Comparison of ENCODE assay signal across 1 cellular context in the genomic region with DNA sequence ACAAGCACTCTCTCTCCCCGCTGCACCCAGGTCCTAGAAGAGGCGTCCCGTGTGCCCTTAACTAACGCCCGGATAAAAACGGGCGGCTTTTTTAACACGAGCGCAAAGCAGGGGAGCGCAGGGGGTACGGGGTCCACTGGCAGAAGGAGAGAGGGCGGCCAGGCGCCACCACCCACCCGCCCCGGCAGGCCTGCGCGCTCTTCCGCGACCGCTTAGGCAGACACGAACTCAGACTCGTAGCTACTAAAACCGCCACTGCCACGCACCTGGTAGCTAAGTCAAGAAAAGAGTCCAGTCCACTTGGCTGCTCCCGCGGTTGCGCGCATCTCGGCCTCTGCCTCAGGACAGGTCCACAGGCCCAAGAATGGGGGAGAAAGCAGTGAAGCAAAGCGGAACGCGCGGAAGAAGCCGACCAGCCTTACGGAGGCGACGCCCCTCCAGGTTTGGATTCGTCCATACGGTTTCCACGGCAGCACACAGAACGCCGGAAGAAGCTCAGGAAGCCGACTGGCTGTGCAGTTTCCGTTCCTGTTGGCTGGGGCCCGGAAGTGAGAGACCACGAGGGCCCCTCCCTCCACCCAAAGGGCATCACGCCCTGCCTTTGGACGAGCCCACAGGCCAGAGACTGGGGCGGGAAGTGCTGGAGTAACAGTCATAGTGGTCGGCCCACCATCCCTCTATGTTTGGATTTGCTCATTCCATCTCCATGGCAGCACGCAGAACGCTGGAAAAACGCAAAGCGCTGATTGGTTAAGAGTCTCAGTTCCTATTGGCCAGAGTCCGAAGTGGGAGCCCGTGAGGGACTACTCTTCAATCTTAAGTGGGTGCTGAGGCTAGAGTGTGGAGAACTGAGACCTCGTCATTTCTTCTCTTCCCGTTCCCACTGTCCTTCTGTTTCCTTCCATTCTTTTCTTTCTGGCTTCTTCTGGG.
TF ChIP-seq lines count a peak whose summit lies in the region.

A gene (minus strand): TSS at position 354 of the 930 bp plus-strand sequence. CDS start 7,344 bp downstream, outside the sequence.

TF ChIP-seq in K562, 482 proteins besides CTCF, POLR2A, EP300 and RAD21 (continued from another document and continues in another):
- TF ChIP-seq PRMT5 (CRISPR knock-in tag; IDR thresholded peaks at IDR 0.05): no peak
- no peak for TF ChIP-seq DPF2 (IDR thresholded peaks at IDR 0.05)
- TF ChIP-seq ETV5 (CRISPR knock-in tag; IDR thresholded peaks at IDR 0.05; ENCODE audit: low read depth): peak; percentile 81; the same call in 1 of the 2 replicates
- TF ChIP-seq MXI1 (IDR thresholded peaks at IDR 0.05; ENCODE audit: low read depth, low read length): peak; percentile 99
- no peak for TF ChIP-seq PHTF2 (CRISPR knock-in tag; IDR thresholded peaks at IDR 0.05)
- TF ChIP-seq NCOA4 (IDR thresholded peaks at IDR 0.05; ENCODE audit: partially characterized antibody): no peak
- no peak for TF ChIP-seq ZNF316 (IDR thresholded peaks at IDR 0.05)
- no peak for TF ChIP-seq NFRKB (IDR thresholded peaks at IDR 0.05; ENCODE audit: low read depth)
- TF ChIP-seq, protein P1, sequence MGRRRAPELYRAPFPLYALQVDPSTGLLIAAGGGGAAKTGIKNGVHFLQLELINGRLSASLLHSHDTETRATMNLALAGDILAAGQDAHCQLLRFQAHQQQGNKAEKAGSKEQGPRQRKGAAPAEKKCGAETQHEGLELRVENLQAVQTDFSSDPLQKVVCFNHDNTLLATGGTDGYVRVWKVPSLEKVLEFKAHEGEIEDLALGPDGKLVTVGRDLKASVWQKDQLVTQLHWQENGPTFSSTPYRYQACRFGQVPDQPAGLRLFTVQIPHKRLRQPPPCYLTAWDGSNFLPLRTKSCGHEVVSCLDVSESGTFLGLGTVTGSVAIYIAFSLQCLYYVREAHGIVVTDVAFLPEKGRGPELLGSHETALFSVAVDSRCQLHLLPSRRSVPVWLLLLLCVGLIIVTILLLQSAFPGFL (CRISPR knock-in tag; IDR thresholded peaks at IDR 0.05): no peak
- TF ChIP-seq, protein P2, sequence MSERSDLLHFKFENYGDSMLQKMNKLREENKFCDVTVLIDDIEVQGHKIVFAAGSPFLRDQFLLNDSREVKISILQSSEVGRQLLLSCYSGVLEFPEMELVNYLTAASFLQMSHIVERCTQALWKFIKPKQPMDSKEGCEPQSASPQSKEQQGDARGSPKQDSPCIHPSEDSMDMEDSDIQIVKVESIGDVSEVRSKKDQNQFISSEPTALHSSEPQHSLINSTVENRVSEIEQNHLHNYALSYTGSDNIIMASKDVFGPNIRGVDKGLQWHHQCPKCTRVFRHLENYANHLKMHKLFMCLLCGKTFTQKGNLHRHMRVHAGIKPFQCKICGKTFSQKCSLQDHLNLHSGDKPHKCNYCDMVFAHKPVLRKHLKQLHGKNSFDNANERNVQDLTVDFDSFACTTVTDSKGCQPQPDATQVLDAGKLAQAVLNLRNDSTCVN (CRISPR knock-in tag; IDR thresholded peaks at IDR 0.05): no peak
- TF ChIP-seq ELF2 (CRISPR knock-in tag; IDR thresholded peaks at IDR 0.05): peak; percentile 100
- TF ChIP-seq, protein P3, sequence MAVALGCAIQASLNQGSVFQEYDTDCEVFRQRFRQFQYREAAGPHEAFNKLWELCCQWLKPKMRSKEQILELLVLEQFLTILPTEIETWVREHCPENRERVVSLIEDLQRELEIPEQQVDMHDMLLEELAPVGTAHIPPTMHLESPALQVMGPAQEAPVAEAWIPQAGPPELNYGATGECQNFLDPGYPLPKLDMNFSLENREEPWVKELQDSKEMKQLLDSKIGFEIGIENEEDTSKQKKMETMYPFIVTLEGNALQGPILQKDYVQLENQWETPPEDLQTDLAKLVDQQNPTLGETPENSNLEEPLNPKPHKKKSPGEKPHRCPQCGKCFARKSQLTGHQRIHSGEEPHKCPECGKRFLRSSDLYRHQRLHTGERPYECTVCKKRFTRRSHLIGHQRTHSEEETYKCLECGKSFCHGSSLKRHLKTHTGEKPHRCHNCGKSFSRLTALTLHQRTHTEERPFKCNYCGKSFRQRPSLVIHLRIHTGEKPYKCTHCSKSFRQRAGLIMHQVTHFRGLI (CRISPR knock-in tag; IDR thresholded peaks at IDR 0.05): no peak
- no peak for TF ChIP-seq CEBPG (CRISPR knock-in tag; IDR thresholded peaks at IDR 0.05)
- no peak; a peak in 1 of 4 replicates for TF ChIP-seq CEBPG (tag; conservative IDR thresholded peaks at IDR 0.05 in 1 of 2, IDR thresholded peaks at IDR 0.05 in 1 of 2)
- TF ChIP-seq, protein P4, sequence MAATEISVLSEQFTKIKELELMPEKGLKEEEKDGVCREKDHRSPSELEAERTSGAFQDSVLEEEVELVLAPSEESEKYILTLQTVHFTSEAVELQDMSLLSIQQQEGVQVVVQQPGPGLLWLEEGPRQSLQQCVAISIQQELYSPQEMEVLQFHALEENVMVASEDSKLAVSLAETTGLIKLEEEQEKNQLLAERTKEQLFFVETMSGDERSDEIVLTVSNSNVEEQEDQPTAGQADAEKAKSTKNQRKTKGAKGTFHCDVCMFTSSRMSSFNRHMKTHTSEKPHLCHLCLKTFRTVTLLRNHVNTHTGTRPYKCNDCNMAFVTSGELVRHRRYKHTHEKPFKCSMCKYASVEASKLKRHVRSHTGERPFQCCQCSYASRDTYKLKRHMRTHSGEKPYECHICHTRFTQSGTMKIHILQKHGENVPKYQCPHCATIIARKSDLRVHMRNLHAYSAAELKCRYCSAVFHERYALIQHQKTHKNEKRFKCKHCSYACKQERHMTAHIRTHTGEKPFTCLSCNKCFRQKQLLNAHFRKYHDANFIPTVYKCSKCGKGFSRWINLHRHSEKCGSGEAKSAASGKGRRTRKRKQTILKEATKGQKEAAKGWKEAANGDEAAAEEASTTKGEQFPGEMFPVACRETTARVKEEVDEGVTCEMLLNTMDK (IDR thresholded peaks at IDR 0.05; ENCODE audit: borderline replicate concordance, insufficient read depth, low read depth, low read length, poor library complexity, severe bottlenecking): no peak
- TF ChIP-seq, protein P5, sequence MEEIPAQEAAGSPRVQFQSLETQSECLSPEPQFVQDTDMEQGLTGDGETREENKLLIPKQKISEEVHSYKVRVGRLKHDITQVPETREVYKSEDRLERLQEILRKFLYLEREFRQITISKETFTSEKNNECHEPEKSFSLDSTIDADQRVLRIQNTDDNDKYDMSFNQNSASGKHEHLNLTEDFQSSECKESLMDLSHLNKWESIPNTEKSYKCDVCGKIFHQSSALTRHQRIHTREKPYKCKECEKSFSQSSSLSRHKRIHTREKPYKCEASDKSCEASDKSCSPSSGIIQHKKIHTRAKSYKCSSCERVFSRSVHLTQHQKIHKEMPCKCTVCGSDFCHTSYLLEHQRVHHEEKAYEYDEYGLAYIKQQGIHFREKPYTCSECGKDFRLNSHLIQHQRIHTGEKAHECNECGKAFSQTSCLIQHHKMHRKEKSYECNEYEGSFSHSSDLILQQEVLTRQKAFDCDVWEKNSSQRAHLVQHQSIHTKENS (CRISPR knock-in tag; IDR thresholded peaks at IDR 0.05): no peak
- peak; percentile 54; the same call in 1 of the 2 replicates for TF ChIP-seq ATF1 (CRISPR knock-in tag; IDR thresholded peaks at IDR 0.05)
- TF ChIP-seq ATF1 (tag; IDR thresholded peaks at IDR 0.05): peak; percentile 90
- peak; percentile 32; the same call in 1 of the 2 replicates for TF ChIP-seq MAFK (IDR thresholded peaks at IDR 0.05; ENCODE audit: low read length)
- TF ChIP-seq TARDBP (IDR thresholded peaks at IDR 0.05): no peak
- TF ChIP-seq, protein P6, sequence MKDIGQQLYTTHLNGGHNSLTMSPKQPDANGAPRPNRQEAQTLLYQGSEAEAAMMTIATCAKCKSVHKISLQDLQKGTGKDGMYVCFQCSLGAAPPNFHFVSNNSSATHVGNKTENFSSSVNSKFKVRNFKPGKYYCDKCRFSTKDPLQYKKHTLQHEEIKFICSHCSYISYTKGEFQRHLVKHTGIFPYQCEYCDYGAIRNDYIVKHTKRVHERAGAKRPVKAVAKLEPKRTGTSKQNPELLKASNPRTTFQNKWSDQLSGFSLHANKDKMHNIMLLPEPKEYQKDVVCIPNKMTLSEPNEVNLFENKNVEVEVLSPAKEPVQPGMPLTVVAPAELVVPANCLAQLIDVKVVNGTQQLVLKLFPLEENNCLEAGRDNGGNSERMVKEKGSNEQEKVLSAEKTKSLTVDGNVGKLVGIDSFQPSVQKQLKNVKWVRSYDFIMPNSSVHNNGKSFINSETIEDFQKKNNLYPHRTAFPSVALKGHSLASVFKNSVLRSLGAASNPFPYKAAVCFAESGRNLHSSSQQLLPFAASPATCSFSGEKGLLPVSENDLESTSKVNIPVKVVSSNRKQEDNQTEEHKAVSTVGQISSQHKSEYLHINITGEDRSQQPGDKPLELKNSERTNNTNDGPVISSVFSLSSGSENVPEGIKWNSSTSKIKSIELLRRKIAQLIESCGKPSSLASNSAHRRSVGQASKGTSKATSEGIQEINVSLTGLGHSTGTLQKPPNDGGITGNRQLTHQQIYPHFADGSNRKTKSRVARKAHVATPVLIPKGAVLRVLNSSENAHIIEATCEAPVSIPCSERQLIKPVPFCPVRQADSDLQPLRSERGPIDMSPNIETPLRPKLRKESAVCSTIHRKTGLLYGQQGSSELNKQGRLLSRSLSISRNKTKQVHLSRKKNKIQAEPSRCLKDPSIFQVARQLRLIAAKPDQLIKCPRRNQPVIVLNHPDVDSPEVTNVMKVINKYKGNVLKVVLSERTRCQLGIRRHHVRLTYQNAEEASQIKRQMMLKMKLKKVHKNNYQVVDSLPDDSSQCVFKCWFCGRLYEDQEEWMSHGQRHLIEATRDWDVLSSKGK (CRISPR knock-in tag; IDR thresholded peaks at IDR 0.05): no peak
- no peak for TF ChIP-seq PURB (CRISPR knock-in tag; IDR thresholded peaks at IDR 0.05; ENCODE audit: low read depth)
- TF ChIP-seq KAT2B (IDR thresholded peaks at IDR 0.05; ENCODE audit: low read depth, low read length): no peak
- TF ChIP-seq, protein P7, sequence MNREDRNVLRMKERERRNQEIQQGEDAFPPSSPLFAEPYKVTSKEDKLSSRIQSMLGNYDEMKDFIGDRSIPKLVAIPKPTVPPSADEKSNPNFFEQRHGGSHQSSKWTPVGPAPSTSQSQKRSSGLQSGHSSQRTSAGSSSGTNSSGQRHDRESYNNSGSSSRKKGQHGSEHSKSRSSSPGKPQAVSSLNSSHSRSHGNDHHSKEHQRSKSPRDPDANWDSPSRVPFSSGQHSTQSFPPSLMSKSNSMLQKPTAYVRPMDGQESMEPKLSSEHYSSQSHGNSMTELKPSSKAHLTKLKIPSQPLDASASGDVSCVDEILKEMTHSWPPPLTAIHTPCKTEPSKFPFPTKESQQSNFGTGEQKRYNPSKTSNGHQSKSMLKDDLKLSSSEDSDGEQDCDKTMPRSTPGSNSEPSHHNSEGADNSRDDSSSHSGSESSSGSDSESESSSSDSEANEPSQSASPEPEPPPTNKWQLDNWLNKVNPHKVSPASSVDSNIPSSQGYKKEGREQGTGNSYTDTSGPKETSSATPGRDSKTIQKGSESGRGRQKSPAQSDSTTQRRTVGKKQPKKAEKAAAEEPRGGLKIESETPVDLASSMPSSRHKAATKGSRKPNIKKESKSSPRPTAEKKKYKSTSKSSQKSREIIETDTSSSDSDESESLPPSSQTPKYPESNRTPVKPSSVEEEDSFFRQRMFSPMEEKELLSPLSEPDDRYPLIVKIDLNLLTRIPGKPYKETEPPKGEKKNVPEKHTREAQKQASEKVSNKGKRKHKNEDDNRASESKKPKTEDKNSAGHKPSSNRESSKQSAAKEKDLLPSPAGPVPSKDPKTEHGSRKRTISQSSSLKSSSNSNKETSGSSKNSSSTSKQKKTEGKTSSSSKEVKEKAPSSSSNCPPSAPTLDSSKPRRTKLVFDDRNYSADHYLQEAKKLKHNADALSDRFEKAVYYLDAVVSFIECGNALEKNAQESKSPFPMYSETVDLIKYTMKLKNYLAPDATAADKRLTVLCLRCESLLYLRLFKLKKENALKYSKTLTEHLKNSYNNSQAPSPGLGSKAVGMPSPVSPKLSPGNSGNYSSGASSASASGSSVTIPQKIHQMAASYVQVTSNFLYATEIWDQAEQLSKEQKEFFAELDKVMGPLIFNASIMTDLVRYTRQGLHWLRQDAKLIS (CRISPR knock-in tag; IDR thresholded peaks at IDR 0.05): no peak
- TF ChIP-seq, protein P8, sequence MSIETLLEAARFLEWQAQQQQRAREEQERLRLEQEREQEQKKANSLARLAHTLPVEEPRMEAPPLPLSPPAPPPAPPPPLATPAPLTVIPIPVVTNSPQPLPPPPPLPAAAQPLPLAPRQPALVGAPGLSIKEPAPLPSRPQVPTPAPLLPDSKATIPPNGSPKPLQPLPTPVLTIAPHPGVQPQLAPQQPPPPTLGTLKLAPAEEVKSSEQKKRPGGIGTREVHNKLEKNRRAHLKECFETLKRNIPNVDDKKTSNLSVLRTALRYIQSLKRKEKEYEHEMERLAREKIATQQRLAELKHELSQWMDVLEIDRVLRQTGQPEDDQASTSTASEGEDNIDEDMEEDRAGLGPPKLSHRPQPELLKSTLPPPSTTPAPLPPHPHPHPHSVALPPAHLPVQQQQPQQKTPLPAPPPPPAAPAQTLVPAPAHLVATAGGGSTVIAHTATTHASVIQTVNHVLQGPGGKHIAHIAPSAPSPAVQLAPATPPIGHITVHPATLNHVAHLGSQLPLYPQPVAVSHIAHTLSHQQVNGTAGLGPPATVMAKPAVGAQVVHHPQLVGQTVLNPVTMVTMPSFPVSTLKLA (conservative IDR thresholded peaks at IDR 0.05): peak; percentile 98 to 99
- TF ChIP-seq POLR2AphosphoS2 (IDR thresholded peaks at IDR 0.05; ENCODE audit: low read length): no peak
- no peak for TF ChIP-seq ZNF586 (CRISPR knock-in tag; conservative IDR thresholded peaks at IDR 0.05)
- TF ChIP-seq HEY1 (CRISPR knock-in tag; IDR thresholded peaks at IDR 0.05; ENCODE audit: borderline replicate concordance): no peak
- TF ChIP-seq NFXL1 (CRISPR knock-in tag; IDR thresholded peaks at IDR 0.05): no peak
- TF ChIP-seq GTF2A2 (tag; IDR thresholded peaks at IDR 0.05): no peak
- TF ChIP-seq ERF (CRISPR knock-in tag; IDR thresholded peaks at IDR 0.05): no peak
- TF ChIP-seq, protein P9, sequence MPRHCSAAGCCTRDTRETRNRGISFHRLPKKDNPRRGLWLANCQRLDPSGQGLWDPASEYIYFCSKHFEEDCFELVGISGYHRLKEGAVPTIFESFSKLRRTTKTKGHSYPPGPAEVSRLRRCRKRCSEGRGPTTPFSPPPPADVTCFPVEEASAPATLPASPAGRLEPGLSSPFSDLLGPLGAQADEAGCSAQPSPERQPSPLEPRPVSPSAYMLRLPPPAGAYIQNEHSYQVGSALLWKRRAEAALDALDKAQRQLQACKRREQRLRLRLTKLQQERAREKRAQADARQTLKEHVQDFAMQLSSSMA (CRISPR knock-in tag; IDR thresholded peaks at IDR 0.05): no peak
- TF ChIP-seq, protein P10, sequence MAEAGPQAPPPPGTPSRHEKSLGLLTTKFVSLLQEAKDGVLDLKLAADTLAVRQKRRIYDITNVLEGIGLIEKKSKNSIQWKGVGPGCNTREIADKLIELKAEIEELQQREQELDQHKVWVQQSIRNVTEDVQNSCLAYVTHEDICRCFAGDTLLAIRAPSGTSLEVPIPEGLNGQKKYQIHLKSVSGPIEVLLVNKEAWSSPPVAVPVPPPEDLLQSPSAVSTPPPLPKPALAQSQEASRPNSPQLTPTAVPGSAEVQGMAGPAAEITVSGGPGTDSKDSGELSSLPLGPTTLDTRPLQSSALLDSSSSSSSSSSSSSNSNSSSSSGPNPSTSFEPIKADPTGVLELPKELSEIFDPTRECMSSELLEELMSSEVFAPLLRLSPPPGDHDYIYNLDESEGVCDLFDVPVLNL (CRISPR knock-in tag; IDR thresholded peaks at IDR 0.05; ENCODE audit: low read depth): no peak
- no peak for TF ChIP-seq MECOM (CRISPR knock-in tag; IDR thresholded peaks at IDR 0.05)
- TF ChIP-seq FOXM1 (IDR thresholded peaks at IDR 0.05; ENCODE audit: low read depth): peak; percentile 83
- 0 out of 2 replicates have a peak, but pooled peaks have one; percentile 66 for TF ChIP-seq FOXM1 (CRISPR knock-in tag; IDR thresholded peaks at IDR 0.05; ENCODE audit: low read depth)
- 0 out of 2 replicates have a peak, but pooled peaks have one; percentile 66 for TF ChIP-seq NR4A1 (CRISPR knock-in tag; IDR thresholded peaks at IDR 0.05)
- no peak for TF ChIP-seq NR4A1 (tag; IDR thresholded peaks at IDR 0.05)
